ENCODE assay signal across 1 cellular context in the genomic region with DNA sequence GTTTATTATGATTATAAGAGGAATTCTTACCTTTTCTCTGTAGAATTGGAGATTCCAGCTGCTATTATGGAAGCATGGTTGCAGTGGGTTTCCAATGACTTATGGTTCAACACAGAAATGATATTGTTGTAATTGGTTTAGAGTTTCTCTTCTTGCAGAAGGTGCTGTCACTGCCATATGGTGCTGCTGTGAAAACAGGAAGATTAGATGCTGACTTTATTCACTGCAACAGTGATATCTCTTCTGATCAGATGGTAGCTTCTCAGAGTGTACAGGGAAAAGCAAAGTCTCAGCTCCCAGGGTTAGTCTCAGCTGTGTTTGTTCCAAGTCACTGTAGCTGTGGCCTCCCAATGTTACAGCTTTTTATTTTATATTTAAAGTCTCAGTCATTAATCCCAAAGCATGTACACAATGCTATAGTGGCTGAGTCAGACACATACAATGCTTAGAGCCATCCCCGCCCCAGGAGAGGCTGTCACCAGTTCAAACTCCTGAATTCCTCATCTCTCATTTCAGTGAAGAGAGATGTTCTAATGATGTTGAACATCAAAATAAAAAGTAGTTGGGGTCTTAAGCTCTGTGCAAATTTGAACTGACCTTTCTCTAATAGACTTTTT.
TF ChIP-seq lines count a peak whose summit lies in the region.

No MANE protein-coding gene starts in this region.

TF ChIP-seq in A549, 52 proteins besides CTCF, POLR2A, EP300 and RAD21 (continued from another document):
- TF ChIP-seq ELK1 (IDR thresholded peaks at IDR 0.05; ENCODE audit: low read depth, low read length) (no peak), MAX (IDR thresholded peaks at IDR 0.05) (no peak), MAFK (IDR thresholded peaks at IDR 0.05; ENCODE audit: partially characterized antibody) (no peak), FOSB (CRISPR knock-in tag; IDR thresholded peaks at IDR 0.05) (no peak), HOXB13 (CRISPR knock-in tag; IDR thresholded peaks at IDR 0.05; ENCODE audit: low read depth) (no peak), CEBPB (IDR thresholded peaks at IDR 0.05) (no peak), KDM5A (IDR thresholded peaks at IDR 0.05) (no peak), RNF2 (IDR thresholded peaks at IDR 0.05; ENCODE audit: borderline replicate concordance, low read depth) (no peak), EHMT2 (IDR thresholded peaks at IDR 0.05; ENCODE audit: low read depth) (no peak), CBX2 (IDR thresholded peaks at IDR 0.05; ENCODE audit: borderline replicate concordance, low read depth) (no peak), HEYL (CRISPR knock-in tag; IDR thresholded peaks at IDR 0.05) (no peak), FOSL2 (IDR thresholded peaks at IDR 0.05) (no peak), FOSL2 (CRISPR knock-in tag; IDR thresholded peaks at IDR 0.05) (no peak), ESRRA (IDR thresholded peaks at IDR 0.05; ENCODE audit: borderline replicate concordance, low read length) (no peak), NFE2L2 (conservative IDR thresholded peaks at IDR 0.05; ENCODE audit: low read length) (no peak), KDM1A (IDR thresholded peaks at IDR 0.05; ENCODE audit: low read depth) (no peak), CHD4 (IDR thresholded peaks at IDR 0.05; ENCODE audit: borderline replicate concordance) (no peak), HES2 (IDR thresholded peaks at IDR 0.05) (no peak), ZC3H11A (IDR thresholded peaks at IDR 0.05) (no peak)
